In genomic region chr16:78274771-78275170, GRCh38 we compare ENCODE assay signal across 26 cellular contexts.
DNase-seq lines count a peak whose midpoint lies in the region; ATAC-seq and FAIRE-seq lines count a peak whose summit lies in the region.
"Had no signal": no experiment of that assay in that cellular context is flagged by ENCODE, and none has a peak within 500 bp of the region (broad histone marks: within the 10 kb centered on the region; RNA-seq: fewer than 3 reads in every experiment).

No MANE protein-coding gene starts in this region.

- no peak overlapping the region for H3K4ac ChIP-seq in mesenchymal stem cell (ENCODE audit: low read depth in 1 of 2, low read length in 2 of 2)

- no peaks in the 10 kb centered on the region for H3K9me3 Mint-ChIP-seq in stimulated activated effector memory CD8-positive, alpha-beta T cell treated with anti-CD3 and anti-CD28 coated beads, Interleukin-12 subunit alpha, Interleukin-12 subunit beta, amount 100 ng/mL, for 72 hours
- H3K9me3 Mint-ChIP-seq: CD4-positive, alpha-beta T cell; CD8-positive, alpha-beta memory T cell had no signal

- H3K14ac ChIP-seq in mesenchymal stem cell (ENCODE audit: low read length in 2 of 2): no peak overlapping the region

- H2AFZ ChIP-seq in mesenchymal stem cell (ENCODE audit: low read depth, low read length): no peak overlapping the region

- H3K4me3 Mint-ChIP-seq in stimulated activated effector memory CD8-positive, alpha-beta T cell treated with anti-CD3 and anti-CD28 coated beads, Interleukin-12 subunit alpha, Interleukin-12 subunit beta, amount 100 ng/mL, for 72 hours: no peak overlapping the region
- H3K4me3 Mint-ChIP-seq: CD14-positive monocyte; CD4-positive, alpha-beta T cell; CD8-positive, alpha-beta memory T cell had no signal

- no peak overlapping the region for H2BK5ac ChIP-seq in mesenchymal stem cell (ENCODE audit: low read depth, low read length, poor library complexity, severe bottlenecking)

- no peaks in the 10 kb centered on the region for H3K36me3 Mint-ChIP-seq in stimulated activated effector memory CD8-positive, alpha-beta T cell treated with anti-CD3 and anti-CD28 coated beads, Interleukin-12 subunit alpha, Interleukin-12 subunit beta, amount 100 ng/mL, for 72 hours
- H3K36me3 Mint-ChIP-seq: CD14-positive monocyte had no signal

- H3K27ac Mint-ChIP-seq in stimulated activated effector memory CD8-positive, alpha-beta T cell treated with anti-CD3 and anti-CD28 coated beads, Interleukin-12 subunit alpha, Interleukin-12 subunit beta, amount 100 ng/mL, for 72 hours: no peak overlapping the region
- H3K27ac Mint-ChIP-seq: CD14-positive monocyte; CD4-positive, alpha-beta T cell; CD8-positive, alpha-beta memory T cell had no signal

- H4K91ac ChIP-seq in mesenchymal stem cell (ENCODE audit: low read length): no peak overlapping the region

- 74% methylated on average over 4 of the region's 4 CpGs for whole genome bisulfite sequencing in mesenchymal stem cell

- H3K4me1 Mint-ChIP-seq in stimulated activated effector memory CD8-positive, alpha-beta T cell treated with anti-CD3 and anti-CD28 coated beads, Interleukin-12 subunit alpha, Interleukin-12 subunit beta, amount 100 ng/mL, for 72 hours: no peaks in the 10 kb centered on the region
- H3K4me1 Mint-ChIP-seq: CD14-positive monocyte; CD8-positive, alpha-beta memory T cell had no signal

- no peak overlapping the region for H3K18ac ChIP-seq in mesenchymal stem cell (ENCODE audit: low read depth in 1 of 2, low read length in 2 of 2)

- H3K23ac ChIP-seq in mesenchymal stem cell (ENCODE audit: low read length in 2 of 2): no peak overlapping the region

- H3K27ac ChIP-seq in HUES48 (ENCODE audit: low read depth, low read length) (peak overlapping the region; percentile 63), mesenchymal stem cell (ENCODE audit: low read length, poor library complexity, severe bottlenecking) (no peak overlapping the region)
- H3K27ac ChIP-seq: 22Rv1; BLaER1 treated with 17β-estradiol and CSF1 and Interleukin-3, amounts not matched to agents 10 nM and 100 nM had no signal

- no peak overlapping the region for H2AK5ac ChIP-seq in mesenchymal stem cell (ENCODE audit: low read length, severe bottlenecking)

- H3K4me2 ChIP-seq in mesenchymal stem cell (ENCODE audit: low read length, poor library complexity, severe bottlenecking): no peak overlapping the region
- H3K4me2 ChIP-seq: BLaER1 treated with 17β-estradiol and CSF1 and Interleukin-3, amounts not matched to agents 10 nM and 100 nM had no signal

- no peak overlapping the region for H3K4me3 ChIP-seq in HUES48 (ENCODE audit: low read depth, low read length)
- H3K4me3 ChIP-seq in mesenchymal stem cell (ENCODE audit: insufficient read depth in 1 of 2, low read depth in 1 of 2, low read length in 2 of 2): no peak overlapping the region
- H3K4me3 ChIP-seq: BLaER1 treated with 17β-estradiol and CSF1 and Interleukin-3, amounts not matched to agents 10 nM and 100 nM had no signal

- in situ Hi-C loops in G401 (cut with HindIII; ENCODE audit: low sequenced_read_pairs): no loop called here

- H3K9ac ChIP-seq in HUES48 (ENCODE audit: low read depth, low read length) (no peak overlapping the region; the same call in 1 of the 2 replicates), mesenchymal stem cell (ENCODE audit: low read length) (no peak overlapping the region)
- H3K9ac ChIP-seq: BLaER1 treated with 17β-estradiol and CSF1 and Interleukin-3, amounts not matched to agents 10 nM and 100 nM had no signal

- H2BK15ac ChIP-seq in mesenchymal stem cell (ENCODE audit: low read depth, poor library complexity, severe bottlenecking): no peak overlapping the region

- no peak overlapping the region for H2BK12ac ChIP-seq in mesenchymal stem cell (ENCODE audit: low read length in 2 of 2)

- H3K27me3 ChIP-seq in HUES48 (ENCODE audit: control insufficient read depth, insufficient read depth, low read length) (no peaks in the 10 kb centered on the region), mesenchymal stem cell (ENCODE audit: control insufficient read depth in 1 of 2, insufficient read depth in 1 of 2, low read length in 2 of 2) (no peaks in the 10 kb centered on the region)
- H3K27me3 ChIP-seq: BE2C; BLaER1 treated with 17β-estradiol and CSF1 and Interleukin-3, amounts not matched to agents 10 nM and 100 nM had no signal

- DNase-seq in G401 (ENCODE audit: low spot score) (peak; percentile 77), cerebellar cortex (ENCODE audit: low spot score) (peak; percentile 74), HPDE6-E6E7 (ENCODE audit: extremely low spot score) (no peak), NCI-H1436 (lab: John Stamatoyannopoulos, UW) (no peak), mesenchymal stem cell (no peak)
- DNase-seq in stimulated activated effector memory CD8-positive, alpha-beta T cell treated with anti-CD3 and anti-CD28 coated beads, Interleukin-12 subunit alpha, Interleukin-12 subunit beta, amount 100 ng/mL, for 72 hours (ENCODE audit: low spot score in 2 of 2): no peak
- DNase-seq: ACHN; AML-193; BE2C; CD4-positive, alpha-beta T cell; CD8-positive, alpha-beta memory T cell; DMS 273 treated with DMSO at 0.1 percent for 48 hours; DMS79; EL; GF-D8; HCEC 1CT had no signal

- H3K79me1 ChIP-seq in mesenchymal stem cell (replicated peaks; ENCODE audit: low read length, poor library complexity, severe bottlenecking): no peaks in the 10 kb centered on the region

- no peaks in the 10 kb centered on the region for H3K36me3 ChIP-seq in HUES48 (ENCODE audit: control insufficient read depth, insufficient read depth, low read length)
- H3K36me3 ChIP-seq in mesenchymal stem cell (ENCODE audit: control insufficient read depth in 1 of 2, insufficient read depth in 2 of 2, low read depth in 1 of 2, low read length in 2 of 2): no peaks in the 10 kb centered on the region
- H3K36me3 ChIP-seq: BE2C; BLaER1 treated with 17β-estradiol and CSF1 and Interleukin-3, amounts not matched to agents 10 nM and 100 nM had no signal

- no peak overlapping the region for H4K8ac ChIP-seq in mesenchymal stem cell (ENCODE audit: low read length)

- no peak overlapping the region for H2BK120ac ChIP-seq in mesenchymal stem cell (ENCODE audit: low read depth, low read length)

- peak; percentile 72 for FAIRE-seq in islet of Langerhans (lab: Jason Lieb, UNC)
- FAIRE-seq: A204.1, D721Med, GM12891, GM18507, H54 had no signal

- H3K9me3 ChIP-seq in HUES48 (ENCODE audit: control insufficient read depth, insufficient read depth, low read length) (no peaks in the 10 kb centered on the region), mesenchymal stem cell (ENCODE audit: control insufficient read depth, low read length) (peaks cover 3% of the 10 kb centered on the region)
- H3K9me3 ChIP-seq: BE2C; BLaER1 treated with 17β-estradiol and CSF1 and Interleukin-3, amounts not matched to agents 10 nM and 100 nM had no signal

- H3K4me1 ChIP-seq in HUES48 (ENCODE audit: control insufficient read depth, insufficient read depth, low read length) (peaks cover 41% of the 10 kb centered on the region), mesenchymal stem cell (ENCODE audit: control insufficient read depth, insufficient read depth, low read depth, low read length) (peaks cover 3% of the 10 kb centered on the region)
- H3K4me1 ChIP-seq: BE2C; BLaER1 treated with 17β-estradiol and CSF1 and Interleukin-3, amounts not matched to agents 10 nM and 100 nM had no signal

- no peak for ATAC-seq in stimulated activated effector memory CD8-positive, alpha-beta T cell treated with anti-CD3 and anti-CD28 coated beads, Interleukin-12 subunit alpha, Interleukin-12 subunit beta, amount 100 ng/mL, for 72 hours

Comparison
In these comparisons a context has a peak if more than half of its experiments do, and no peak if none do; other contexts are left out.
1. DNase-seq: peak in G401 (single experiment) and cerebellar cortex (single experiment); none in HPDE6-E6E7 (single experiment), NCI-H1436 (single experiment), mesenchymal stem cell (single experiment) and stimulated activated effector memory CD8-positive, alpha-beta T cell treated with anti-CD3 and anti-CD28 coated beads, Interleukin-12 subunit alpha, Interleukin-12 subunit beta, amount 100 ng/mL, for 72 hours (0 of 2).